ENCODE assay signal across 11 cellular contexts in genomic region chr6:21856096-21856825, GRCh38.
DNase-seq lines count a peak whose midpoint lies in the region; ATAC-seq and TF ChIP-seq lines count a peak whose summit lies in the region.
"Had no signal": no experiment of that assay in that cellular context is flagged by ENCODE, and none has a peak within 500 bp of the region (broad histone marks: within the 10 kb centered on the region; RNA-seq: fewer than 3 reads in every experiment).

No MANE protein-coding gene starts in this region.

- H3K36me3 ChIP-seq in ACC112 (ENCODE audit: insufficient read depth, low read length), result no peaks in the 10 kb centered on the region
- no peaks in the 10 kb centered on the region for H3K36me3 ChIP-seq in ascending aorta
- H3K36me3 ChIP-seq: suprapubic skin had no signal

- H3K4me3 ChIP-seq in ACC112 (ENCODE audit: low read depth, low read length), result peak overlapping the region; percentile 50
- no peak overlapping the region for H3K4me3 ChIP-seq in HL-60 (replicated peaks; ENCODE audit: insufficient read depth, low read length)
- no peak overlapping the region for H3K4me3 ChIP-seq in ascending aorta
- H3K4me3 ChIP-seq: suprapubic skin had no signal

- H3K27me3 ChIP-seq in ACC112 (ENCODE audit: insufficient read depth, low read length) (no peaks in the 10 kb centered on the region), HL-60 (ENCODE audit: insufficient read depth, poor library complexity, severe bottlenecking) (no peaks in the 10 kb centered on the region), foreskin keratinocyte (no peaks in the 10 kb centered on the region), ascending aorta (no peaks in the 10 kb centered on the region)
- H3K27me3 ChIP-seq: suprapubic skin had no signal

- intact Hi-C loops in ascending aorta (cut with DNase I), result no loop called here

- H3K9me3 ChIP-seq in ascending aorta, result no peaks in the 10 kb centered on the region
- H3K9me3 ChIP-seq: suprapubic skin had no signal

- H3K27ac ChIP-seq in ACC112 (ENCODE audit: low read depth, low read length) (peak overlapping the region; percentile 79), HL-60 (replicated peaks) (peak overlapping the region; percentile 20; the same call in 1 of the 2 replicates), foreskin keratinocyte (peak overlapping the region; percentile 76), ascending aorta (no peak overlapping the region)
- H3K27ac ChIP-seq: suprapubic skin had no signal

- no peak for TF ChIP-seq CTCF in HL-60 (IDR thresholded peaks at IDR 0.05; ENCODE audit: insufficient read depth, low read length)
- TF ChIP-seq CTCF in foreskin keratinocyte (conservative IDR thresholded peaks at IDR 0.05), result no peak
- no peak for TF ChIP-seq CTCF in ascending aorta (IDR thresholded peaks at IDR 0.05)

- peak; percentile 4 to 76 for DNase-seq in HL-60 (ENCODE audit: low read depth in 1 of 2, low spot score in 1 of 2)
- DNase-seq in SKM-1 treated with dmso at 0.1 percent for 144 hours (lab: John Stamatoyannopoulos, UW; ENCODE audit: unreplicated experiment), result peak; percentile 63
- peak; percentile 92 to 95 for DNase-seq in foreskin keratinocyte
- no peak for DNase-seq in DMS79 treated with DMSO at 0.1 percent for 48 hours (lab: John Stamatoyannopoulos, UW)
- DNase-seq in ascending aorta (ENCODE audit: low spot score in 2 of 2), result no peak
- DNase-seq: effector memory CD4-positive, alpha-beta T cell; NCI-H2081 treated with DMSO at 0.1 percent for 48 hours had no signal

- no peaks in the 10 kb centered on the region for H3K79me2 ChIP-seq in ACC112 (ENCODE audit: control insufficient read depth, insufficient read depth, low read length, unreplicated experiment)

- H3K4me1 ChIP-seq in ACC112 (ENCODE audit: control insufficient read depth, insufficient read depth, low read length, unreplicated experiment) (peaks cover 19% of the 10 kb centered on the region), foreskin keratinocyte (peaks cover 8% of the 10 kb centered on the region), ascending aorta (no peaks in the 10 kb centered on the region)

- H2AFZ ChIP-seq in ACC112 (ENCODE audit: low read length, unreplicated experiment), result peak overlapping the region; percentile 42

- ATAC-seq in foreskin keratinocyte (peak; percentile 98), HG03469 (IDR thresholded peaks at IDR 0.05; ENCODE audit: unreplicated experiment) (no peak), HG02981 (IDR thresholded peaks at IDR 0.05; ENCODE audit: unreplicated experiment) (no peak)

Comparison
In these comparisons a context has a peak if more than half of its experiments do, and no peak if none do; other contexts are left out.
1. H3K27ac ChIP-seq: peak in ACC112 (single experiment), HL-60 (single experiment) and foreskin keratinocyte (single experiment); none in ascending aorta (0 of 2).
2. DNase-seq: peak in HL-60 (2 of 2), SKM-1 treated with dmso at 0.1 percent for 144 hours (single experiment) and foreskin keratinocyte (2 of 2); none in DMS79 treated with DMSO at 0.1 percent for 48 hours (single experiment) and ascending aorta (0 of 2).